ENCODE assay signal across 30 cellular contexts in the genomic region with DNA sequence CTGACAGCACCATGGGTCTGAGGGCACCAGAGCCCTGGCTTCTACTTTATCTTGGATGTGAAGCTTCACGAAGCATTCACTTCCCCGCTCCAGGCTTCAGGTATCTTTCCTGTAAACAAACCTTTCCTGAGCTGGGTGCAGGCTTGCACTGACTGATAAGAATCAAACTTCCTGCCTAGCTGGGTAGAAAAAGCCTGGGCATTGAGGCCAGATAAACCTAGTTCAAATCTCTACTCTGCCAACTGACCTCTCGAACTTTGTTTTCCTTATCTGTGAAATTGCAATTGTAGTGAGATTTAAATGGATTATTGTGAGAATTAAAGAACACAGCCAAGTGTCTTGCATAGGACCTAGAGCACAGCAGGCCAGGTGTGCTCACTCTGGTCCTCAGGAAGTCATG. TPM values are rescaled to one million over a fixed set of nuclear protein-coding genes. Genes with fewer than 3 reads are reported as not detected.
DNase-seq lines count a peak whose midpoint lies in the region; ATAC-seq and TF ChIP-seq lines count a peak whose summit lies in the region.
"Had no signal": no experiment of that assay in that cellular context is flagged by ENCODE, and none has a peak within 500 bp of the region (broad histone marks: within the 10 kb centered on the region; RNA-seq: fewer than 3 reads in every experiment).

No MANE protein-coding gene starts in this region.

- H3K4me3 Mint-ChIP-seq in activated T-cell treated with anti-CD3 and anti-CD28 coated beads, Interleukin-2, amount 50 U/mL, for 24 hours, result no peak overlapping the region
- H3K4me3 Mint-ChIP-seq: B cell, memory B cell, neural progenitor cell had no signal

- TF ChIP-seq POLR2A in esophagus squamous epithelium (IDR thresholded peaks at IDR 0.05), result no peak

- H3K79me2 ChIP-seq in Loucy (ENCODE audit: insufficient read depth, low read length) (peaks cover 21% of the 10 kb centered on the region), PC-9 (ENCODE audit: low read depth) (peaks cover 16% of the 10 kb centered on the region)

- H3K36me3 ChIP-seq in Loucy (ENCODE audit: insufficient read depth, low read length) (peaks cover 5% of the 10 kb centered on the region; the same call in 1 of the 2 replicates), lower lobe of right lung (peaks cover 11% of the 10 kb centered on the region), PC-9 (ENCODE audit: low read depth) (no peaks in the 10 kb centered on the region), esophagus squamous epithelium (peaks cover 6 to 10% (median 7%) of the 10 kb centered on the region in 3 donors)
- H3K36me3 ChIP-seq: breast epithelium, neural progenitor cell had no signal

- peak overlapping the region; percentile 14 for H3K27ac ChIP-seq in lower lobe of right lung
- no peak overlapping the region for H3K27ac ChIP-seq in PC-9
- H3K27ac ChIP-seq in esophagus squamous epithelium, result no peak overlapping the region
- H3K27ac ChIP-seq: breast epithelium, gastroesophageal sphincter, hepatocyte, neural progenitor cell, pancreas, suprapubic skin had no signal

- no peak overlapping the region for H2AFZ ChIP-seq in Loucy (ENCODE audit: low read length)
- no peak overlapping the region for H2AFZ ChIP-seq in PC-9
- H2AFZ ChIP-seq: hepatocyte, neural progenitor cell had no signal

- TF ChIP-seq CTCF in Loucy (conservative IDR thresholded peaks at IDR 0.05; ENCODE audit: low read length) (no peak), lower lobe of right lung (IDR thresholded peaks at IDR 0.05) (no peak), PC-9 (conservative IDR thresholded peaks at IDR 0.05) (no peak), esophagus squamous epithelium (IDR thresholded peaks at IDR 0.05) (no peak)

- DNase-seq in activated T-cell treated with anti-CD3 and anti-CD28 coated beads, Interleukin-2, amount 50 U/mL, for 24 hours, result no peak
- no peak for DNase-seq in activated T-cell treated with anti-CD3 and anti-CD28 coated beads, Interleukin-2, amount 50 U/mL, for 48 hours
- no peak for DNase-seq in activated naive CD4-positive, alpha-beta T cell treated with anti-CD3 and anti-CD28 coated beads, Interleukin-2, amount 50 U/mL, for 72 hours (ENCODE audit: low spot score in 2 of 2)
- DNase-seq in lower lobe of right lung (no peak), PC-9 (no peak), esophagus squamous epithelium (lab: John Stamatoyannopoulos, UW) (no peak)
- DNase-seq: ACHN; activated CD4-positive, alpha-beta T cell treated with anti-CD3 and anti-CD28 coated beads, Interleukin-2, amount 50 U/mL, for 4 hours; activated gamma-delta T cell treated with Interleukin-2 at 50 U/mL for 16 hours; DMS153; NCI-H2029; NCI-H526; NK-92 treated with Interleukin-12 subunit alpha and Interleukin-12 subunit beta, amount 100 ng/mL, for 24 hours; pancreas; PC-3; stimulated activated CD4-positive, alpha-beta T cell treated with anti-CD3 and anti-CD28 coated beads, Interleukin-1b, Interleukin-23, amount 100 ng/mL, for 48 hours; stimulated activated naive CD4-positive, alpha-beta T cell treated with Interleukin-2 at 50 U/mL for 16 hours; T-helper 9 cell; upper lobe of left lung had no signal

- WGBS in esophagus squamous epithelium, 2 donors, result 59 to 64% methylated on average over 3 of the region's 3 CpGs

- H3K9me2 ChIP-seq in Loucy (replicated peaks; ENCODE audit: low read depth, low read length) (no peaks in the 10 kb centered on the region), PC-9 (ENCODE audit: insufficient read depth) (no peaks in the 10 kb centered on the region)

- H4K20me1 ChIP-seq in Loucy (ENCODE audit: insufficient read depth, low read length, poor library complexity, severe bottlenecking), result peaks cover 8% of the 10 kb centered on the region
- H4K20me1 ChIP-seq in PC-9 (ENCODE audit: insufficient read depth), result no peaks in the 10 kb centered on the region

- H3F3A ChIP-seq in Loucy (ENCODE audit: low read depth) (peaks cover 8% of the 10 kb centered on the region), PC-9 (ENCODE audit: insufficient read depth, low read depth) (peaks cover 13% of the 10 kb centered on the region; the same call in 1 of the 2 replicates)

- peaks cover 42% of the 10 kb centered on the region for H3K4me1 ChIP-seq in Loucy (ENCODE audit: insufficient read depth, low read length, poor library complexity, severe bottlenecking)
- H3K4me1 ChIP-seq in lower lobe of right lung, result peaks cover 31% of the 10 kb centered on the region
- peaks cover 15% of the 10 kb centered on the region for H3K4me1 ChIP-seq in PC-9 (replicated peaks; ENCODE audit: insufficient read depth)
- peaks cover 14 to 28% (median 18%) of the 10 kb centered on the region in 3 donors for H3K4me1 ChIP-seq in esophagus squamous epithelium

- peaks cover 52% of the 10 kb centered on the region for H3K4me1 Mint-ChIP-seq in activated T-cell treated with anti-CD3 and anti-CD28 coated beads, Interleukin-2, amount 50 U/mL, for 24 hours (ENCODE audit: low read depth)

- peak overlapping the region; percentile 6 for H3K4me3 ChIP-seq in Loucy (ENCODE audit: low read length, poor library complexity, severe bottlenecking)
- H3K4me3 ChIP-seq in lower lobe of right lung, result no peak overlapping the region
- H3K4me3 ChIP-seq in PC-9, result no peak overlapping the region
- no peak overlapping the region for H3K4me3 ChIP-seq in esophagus squamous epithelium
- H3K4me3 ChIP-seq: breast epithelium, gastroesophageal sphincter, hepatocyte, neural progenitor cell, pancreas, smooth muscle cell, suprapubic skin, upper lobe of left lung had no signal

- peak overlapping the region; percentile 36 for H3K9ac ChIP-seq in Loucy (ENCODE audit: low read depth, low read length, poor library complexity, severe bottlenecking)
- H3K9ac ChIP-seq: neural progenitor cell had no signal

- H3K27me3 ChIP-seq in Loucy (ENCODE audit: insufficient read depth, low read length, poor library complexity, severe bottlenecking) (no peaks in the 10 kb centered on the region), lower lobe of right lung (ENCODE audit: low read depth) (no peaks in the 10 kb centered on the region), PC-9 (ENCODE audit: insufficient read depth, low read depth) (no peaks in the 10 kb centered on the region), esophagus squamous epithelium (no peaks in the 10 kb centered on the region)
- H3K27me3 ChIP-seq: breast epithelium, gastroesophageal sphincter, hepatocyte, neural progenitor cell, pancreas, suprapubic skin, upper lobe of left lung had no signal

- BruUV-seq in PC-9 (replicated peaks; lab: Mats Ljungman, UMichigan), result no TSS peak

- CTCF ChIA-PET in PC-9 (lab: Charles Lee), result no interaction called here

- POLR2A ChIA-PET in PC-9 (lab: Charles Lee; ENCODE audit: unreplicated experiment), result interaction anchor here (0.7 kb wide), 1 partner anchor 15 kb away, joined by 3 read pairs; no protein-coding TSS in a partner anchor

- no peak for ATAC-seq in activated naive CD4-positive, alpha-beta T cell treated with anti-CD3 and anti-CD28 coated beads, Interleukin-2, amount 50 U/mL, for 72 hours
- ATAC-seq in lower lobe of right lung, result no peak
- no peak for ATAC-seq in GM21367 (IDR thresholded peaks at IDR 0.05; ENCODE audit: unreplicated experiment)
- ATAC-seq: gastroesophageal sphincter, pancreas, PC-3, SK-N-SH treated with all-trans-retinoic acid at 6 μM for 48 hours had no signal

- peak overlapping the region; percentile 35 for H3K27ac Mint-ChIP-seq in activated T-cell treated with anti-CD3 and anti-CD28 coated beads, Interleukin-2, amount 50 U/mL, for 24 hours
- peak overlapping the region; percentile 22 to 55 for H3K27ac Mint-ChIP-seq in activated naive CD4-positive, alpha-beta T cell treated with anti-CD3 and anti-CD28 coated beads, Interleukin-2, amount 50 U/mL, for 72 hours
- H3K27ac Mint-ChIP-seq: B cell, memory B cell, neural progenitor cell had no signal

- H3K9me3 ChIP-seq in Loucy (ENCODE audit: insufficient read depth, low read depth, low read length), result no peaks in the 10 kb centered on the region
- no peaks in the 10 kb centered on the region for H3K9me3 ChIP-seq in lower lobe of right lung
- no peaks in the 10 kb centered on the region for H3K9me3 ChIP-seq in PC-9 (ENCODE audit: insufficient read depth, low read depth)
- H3K9me3 ChIP-seq in esophagus squamous epithelium, result no peaks in the 10 kb centered on the region
- H3K9me3 ChIP-seq: breast epithelium, gastroesophageal sphincter, pancreas, suprapubic skin, upper lobe of left lung had no signal

- H3K36me3 Mint-ChIP-seq in activated T-cell treated with anti-CD3 and anti-CD28 coated beads, Interleukin-2, amount 50 U/mL, for 24 hours (ENCODE audit: low read depth), result peaks cover 24% of the 10 kb centered on the region
- peaks cover 14 to 23% of the 10 kb centered on the region in 2 donors for H3K36me3 Mint-ChIP-seq in activated naive CD4-positive, alpha-beta T cell treated with anti-CD3 and anti-CD28 coated beads, Interleukin-2, amount 50 U/mL, for 72 hours

- no peaks in the 10 kb centered on the region for H3K9me3 Mint-ChIP-seq in activated T-cell treated with anti-CD3 and anti-CD28 coated beads, Interleukin-2, amount 50 U/mL, for 24 hours
- no peaks in the 10 kb centered on the region for H3K9me3 Mint-ChIP-seq in activated naive CD4-positive, alpha-beta T cell treated with anti-CD3 and anti-CD28 coated beads, Interleukin-2, amount 50 U/mL, for 72 hours
- H3K9me3 Mint-ChIP-seq: memory B cell had no signal

- H3K4me2 ChIP-seq in Loucy (ENCODE audit: low read depth, low read length, poor library complexity, severe bottlenecking) (peak overlapping the region; percentile 91), PC-9 (no peak overlapping the region)
- H3K4me2 ChIP-seq: hepatocyte, neural progenitor cell, smooth muscle cell had no signal

- intact Hi-C loops in lower lobe of right lung (cut with DNase I), result no loop called here
- intact Hi-C loops in PC-9 (cut with micrococcal nuclease; ENCODE audit: unreplicated experiment), result no loop called here
- intact Hi-C loops in esophagus squamous epithelium (cut with DNase I), result no loop called here

- H3K27me3 Mint-ChIP-seq in activated T-cell treated with anti-CD3 and anti-CD28 coated beads, Interleukin-2, amount 50 U/mL, for 24 hours, result no peaks in the 10 kb centered on the region
- H3K27me3 Mint-ChIP-seq: B cell, memory B cell had no signal

RNA-seq across cellular contexts. Expression of a gene that starts 2.9 kb away (rescaled TPM):
- total RNA-seq in activated naive CD4-positive, alpha-beta T cell treated with anti-CD3 and anti-CD28 coated beads, Interleukin-2, amount 50 U/mL, for 72 hours, result 10 to 100 TPM; 28.4 to 35.4 TPM
- total RNA-seq in lower lobe of right lung, result 33.1 TPM
- total RNA-seq in PC-9 (2021), result 39.5 and 42.0 TPM in 2 replicates
- total RNA-seq in esophagus squamous epithelium, result 10 to 100 TPM; 24.4 to 36.0 (median 31.7) TPM

RNA-seq across cellular contexts. Expression of a gene that starts 23.3 kb away (rescaled TPM):
- 100 to 1,000 TPM; 104 to 133 TPM for total RNA-seq in activated naive CD4-positive, alpha-beta T cell treated with anti-CD3 and anti-CD28 coated beads, Interleukin-2, amount 50 U/mL, for 72 hours
- total RNA-seq in lower lobe of right lung, result 67.7 TPM
- total RNA-seq in PC-9 (2021), result 58.2 and 60.0 TPM in 2 replicates
- total RNA-seq in esophagus squamous epithelium, result 1 to 10 TPM; 1.9 to 7.4 (median 5.3) TPM

RNA-seq across cellular contexts. Expression of a gene that starts 24.8 kb away (rescaled TPM):
- total RNA-seq in activated naive CD4-positive, alpha-beta T cell treated with anti-CD3 and anti-CD28 coated beads, Interleukin-2, amount 50 U/mL, for 72 hours, result 10 to 100 TPM in 1 of 2 donors, 1 to 10 TPM in 1; 8.3 to 13.6 TPM
- 2.8 TPM for total RNA-seq in lower lobe of right lung
- 5.2 and 6.9 TPM in 2 replicates for total RNA-seq in PC-9 (2021)
- under 1 TPM in 1 of 4 donors, not detected in 3; 0.19 TPM for total RNA-seq in esophagus squamous epithelium

RNA-seq across cellular contexts. Expression of a gene that starts 25.1 kb away (rescaled TPM):
- 1 to 10 TPM; 4.0 to 7.0 TPM for total RNA-seq in activated naive CD4-positive, alpha-beta T cell treated with anti-CD3 and anti-CD28 coated beads, Interleukin-2, amount 50 U/mL, for 72 hours
- 14.9 TPM for total RNA-seq in lower lobe of right lung
- total RNA-seq in PC-9 (2021), result 32.4 and 51.1 TPM in 2 replicates
- total RNA-seq in esophagus squamous epithelium, result 10 to 100 TPM; 30.1 to 35.9 (median 32.9) TPM

RNA-seq across cellular contexts. Expression of a gene that starts 32.0 kb away (rescaled TPM):
- 100 to 1,000 TPM in 1 of 2 donors, 10 to 100 TPM in 1; 71.7 to 104 TPM for total RNA-seq in activated naive CD4-positive, alpha-beta T cell treated with anti-CD3 and anti-CD28 coated beads, Interleukin-2, amount 50 U/mL, for 72 hours
- total RNA-seq in lower lobe of right lung (66.5 TPM), PC-9 (2021) (78.4 and 82.5 TPM in 2 replicates), esophagus squamous epithelium (10 to 100 TPM; 66.1 to 96.9 (median 81.9) TPM)
